16 cellular contexts compared by ENCODE assay signal in the genomic region with DNA sequence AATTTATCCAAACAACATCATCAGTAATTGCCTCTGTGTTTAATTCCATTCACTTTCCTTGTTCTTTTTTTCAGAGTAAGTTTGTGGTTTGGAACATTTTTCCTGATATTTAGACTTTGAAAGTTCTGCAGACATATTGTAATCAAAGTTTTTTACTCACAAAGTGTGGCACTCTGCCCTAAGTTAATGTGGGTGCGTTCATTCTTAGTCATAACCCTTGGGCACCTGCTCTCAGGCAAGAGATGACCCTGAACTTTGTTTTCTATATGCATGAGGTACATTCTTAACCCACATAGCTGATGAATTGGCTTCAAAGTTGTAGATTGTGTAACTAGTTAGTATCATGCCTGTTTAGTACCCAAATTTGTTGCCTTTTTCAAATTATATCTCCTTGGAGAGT.
"Had no signal": no experiment of that assay in that cellular context is flagged by ENCODE, and none has a peak within 500 bp of the region (broad histone marks: within the 10 kb centered on the region; RNA-seq: fewer than 3 reads in every experiment).

No MANE protein-coding gene starts in this region.

- H3K27ac Mint-ChIP-seq: activated CD4-positive, alpha-beta T cell treated with anti-CD3 and anti-CD28 coated beads, Interleukin-2, amount 10 ng/mL, durations not matched to agents 24 days and 14 days; activated CD8-positive, alpha-beta T cell treated with anti-CD3 and anti-CD28 coated beads, Interleukin-2, amount 10 ng/mL, durations not matched to agents 7 days and 5 days; activated naive CD8-positive, alpha-beta T cell treated with anti-CD3 and anti-CD28 coated beads for 36 hours; activated T-cell treated with anti-CD3 and anti-CD28 coated beads, Interleukin-2, amount 50 U/mL, for 72 hours; endodermal cell; nephron; stimulated activated naive CD8-positive, alpha-beta T cell treated with anti-CD3 and anti-CD28 coated beads, Interleukin-15, amount 100 ng/mL, for 72 hours; T-helper 2 cell treated with Interferon-gamma antibody and Interleukin-4, amounts not matched to agents 5 μg/mL and 100 μg/mL, for 36 hours had no signal

- H3K4me1 ChIP-seq: right atrium auricular region had no signal

- H3K27me3 Mint-ChIP-seq: activated CD4-positive, alpha-beta T cell treated with anti-CD3 and anti-CD28 coated beads, Interleukin-2, amount 10 ng/mL, durations not matched to agents 24 days and 14 days; activated naive CD8-positive, alpha-beta T cell treated with anti-CD3 and anti-CD28 coated beads for 36 hours; stimulated activated naive CD8-positive, alpha-beta T cell treated with anti-CD3 and anti-CD28 coated beads, Interleukin-15, amount 100 ng/mL, for 72 hours had no signal

- DNase-seq: activated CD4-positive, alpha-beta T cell treated with anti-CD3 and anti-CD28 coated beads, Interleukin-2, amount 10 ng/mL, durations not matched to agents 24 days and 14 days; activated CD4-positive, CD25-positive, alpha-beta regulatory T cell; activated CD8-positive, alpha-beta memory T cell treated with anti-CD3 and anti-CD28 coated beads, Interleukin-2, amount 50 U/mL, for 4 hours; activated CD8-positive, alpha-beta T cell treated with anti-CD3 and anti-CD28 coated beads, Interleukin-2, amount 10 ng/mL, durations not matched to agents 7 days and 5 days; activated gamma-delta T cell treated with Interleukin-2 at 50 U/mL for 16 hours; activated naive CD8-positive, alpha-beta T cell treated with anti-CD3 and anti-CD28 coated beads for 36 hours; activated T-cell treated with anti-CD3 and anti-CD28 coated beads, Interleukin-2, amount 50 U/mL, for 72 hours; dorsolateral prefrontal cortex; endodermal cell; erythroblast; nucleus accumbens; stimulated activated naive CD8-positive, alpha-beta T cell treated with anti-CD3 and anti-CD28 coated beads, Interleukin-15, amount 100 ng/mL, for 72 hours had no signal

- H3K4me3 ChIP-seq: cardiac muscle cell, dorsolateral prefrontal cortex, right atrium auricular region had no signal

- H3K4me3 Mint-ChIP-seq: activated CD4-positive, alpha-beta T cell treated with anti-CD3 and anti-CD28 coated beads, Interleukin-2, amount 10 ng/mL, durations not matched to agents 24 days and 14 days; activated CD8-positive, alpha-beta T cell treated with anti-CD3 and anti-CD28 coated beads, Interleukin-2, amount 10 ng/mL, durations not matched to agents 7 days and 5 days; activated naive CD8-positive, alpha-beta T cell treated with anti-CD3 and anti-CD28 coated beads for 36 hours; activated T-cell treated with anti-CD3 and anti-CD28 coated beads, Interleukin-2, amount 50 U/mL, for 72 hours; endodermal cell; nephron; stimulated activated naive CD8-positive, alpha-beta T cell treated with anti-CD3 and anti-CD28 coated beads, Interleukin-15, amount 100 ng/mL, for 72 hours; T-helper 2 cell treated with Interferon-gamma antibody and Interleukin-4, amounts not matched to agents 5 μg/mL and 100 μg/mL, for 36 hours had no signal

- H3K4me1 Mint-ChIP-seq: activated CD4-positive, alpha-beta T cell treated with anti-CD3 and anti-CD28 coated beads, Interleukin-2, amount 10 ng/mL, durations not matched to agents 24 days and 14 days; activated naive CD8-positive, alpha-beta T cell treated with anti-CD3 and anti-CD28 coated beads for 36 hours; nephron; stimulated activated naive CD8-positive, alpha-beta T cell treated with anti-CD3 and anti-CD28 coated beads, Interleukin-15, amount 100 ng/mL, for 72 hours had no signal

- H3K27me3 ChIP-seq: cardiac muscle cell, dorsolateral prefrontal cortex, right atrium auricular region had no signal

- H3K36me3 ChIP-seq: cardiac muscle cell, right atrium auricular region had no signal

- H3K9me3 Mint-ChIP-seq: activated CD4-positive, alpha-beta T cell treated with anti-CD3 and anti-CD28 coated beads, Interleukin-2, amount 10 ng/mL, durations not matched to agents 24 days and 14 days had no signal

- ATAC-seq: activated CD8-positive, alpha-beta T cell treated with anti-CD3 and anti-CD28 coated beads, Interleukin-2, amount 10 ng/mL, durations not matched to agents 7 days and 5 days; activated T-cell treated with anti-CD3 and anti-CD28 coated beads, Interleukin-2, amount 50 U/mL, for 72 hours; stimulated activated naive CD8-positive, alpha-beta T cell treated with anti-CD3 and anti-CD28 coated beads, Interleukin-15, amount 100 ng/mL, for 72 hours had no signal

- H3K27ac ChIP-seq: cardiac muscle cell, dorsolateral prefrontal cortex, right atrium auricular region had no signal

- H3K9me3 ChIP-seq: right atrium auricular region had no signal

- H3K36me3 Mint-ChIP-seq: activated naive CD8-positive, alpha-beta T cell treated with anti-CD3 and anti-CD28 coated beads for 36 hours had no signal
